In genomic region chr9:2291980-2292704, GRCh38 we compare ENCODE assay signal across 9 cellular contexts.
DNase-seq lines count a peak whose midpoint lies in the region; ATAC-seq and TF ChIP-seq lines count a peak whose summit lies in the region.
"Had no signal": no experiment of that assay in that cellular context is flagged by ENCODE, and none has a peak within 500 bp of the region (broad histone marks: within the 10 kb centered on the region; RNA-seq: fewer than 3 reads in every experiment).

No MANE protein-coding gene starts in this region.

- no peak for ATAC-seq in GM18502 (IDR thresholded peaks at IDR 0.05; ENCODE audit: poor library complexity, unreplicated experiment)
- no peak for ATAC-seq in GM18909 (IDR thresholded peaks at IDR 0.05; ENCODE audit: poor library complexity, unreplicated experiment)

- intact Hi-C loops in colonic mucosa (cut with DNase I) (no loop called here), prostate gland (cut with DNase I) (no loop called here)

- TF ChIP-seq CTCF in HFF-Myc (IDR thresholded peaks at IDR 0.05; ENCODE audit: low read depth, low read length, missing control alignments) (no peak), colonic mucosa (IDR thresholded peaks at IDR 0.05) (no peak), prostate gland (IDR thresholded peaks at IDR 0.05) (peak in 1 of 4 experiments; percentile 13)

- peak overlapping the region; percentile 18 for H3K27ac ChIP-seq in colonic mucosa
- peak overlapping the region; percentile 53 to 76 for H3K27ac ChIP-seq in prostate gland

- H3K9ac ChIP-seq in colonic mucosa (ENCODE audit: low read depth in 2 of 2, low read length in 2 of 2) = no peak overlapping the region

- TF ChIP-seq POLR2A in prostate gland (IDR thresholded peaks at IDR 0.05) = no peak

- peak; percentile 17 for DNase-seq in HFF-Myc (ENCODE audit: extremely low read depth, low read depth)
- DNase-seq in NCI-H2196 treated with DMSO at 0.1 percent for 48 hours (lab: John Stamatoyannopoulos, UW; ENCODE audit: unreplicated experiment) = peak; percentile 99
- DNase-seq in colonic mucosa = peak; percentile 38
- peak; percentile 53 for DNase-seq in prostate gland (ENCODE audit: low spot score)
- DNase-seq in activated gamma-delta T cell (lab: John Stamatoyannopoulos, UW) = no peak
- no peak for DNase-seq in C1 segment of cervical spinal cord (lab: John Stamatoyannopoulos, UW)
- DNase-seq: effector memory CD4-positive, alpha-beta T cell had no signal

- WGBS in prostate gland = 59% methylated on average over 8 of the region's 8 CpGs

- H3K9me3 ChIP-seq in colonic mucosa (no peaks in the 10 kb centered on the region), prostate gland (no peaks in the 10 kb centered on the region)

- no peak overlapping the region for H3K4me3 ChIP-seq in HFF-Myc (replicated peaks; ENCODE audit: low read depth, low read length)
- no peak overlapping the region for H3K4me3 ChIP-seq in colonic mucosa
- H3K4me3 ChIP-seq in prostate gland = no peak overlapping the region

- H3K36me3 ChIP-seq in colonic mucosa (no peaks in the 10 kb centered on the region), prostate gland (no peaks in the 10 kb centered on the region)

- no peaks in the 10 kb centered on the region for H3K4me1 ChIP-seq in colonic mucosa
- no peaks in the 10 kb centered on the region for H3K4me1 ChIP-seq in prostate gland (replicated peaks)

- H3K27me3 ChIP-seq in colonic mucosa (no peaks in the 10 kb centered on the region), prostate gland (replicated peaks; ENCODE audit: insufficient read depth) (no peaks in the 10 kb centered on the region)

Comparison
In these comparisons a context has a peak if more than half of its experiments do, and no peak if none do; other contexts are left out.
1. DNase-seq: peak in HFF-Myc (single experiment), NCI-H2196 treated with DMSO at 0.1 percent for 48 hours (single experiment), colonic mucosa (single experiment) and prostate gland (single experiment); none in activated gamma-delta T cell (single experiment) and C1 segment of cervical spinal cord (0 of 14).